In genomic region chr2:168244318-168244717, GRCh38 we compare ENCODE assay signal across 9 cellular contexts. TPM values are rescaled to one million over a fixed set of nuclear protein-coding genes. Genes with fewer than 3 reads are reported as not detected.
DNase-seq lines count a peak whose midpoint lies in the region; ATAC-seq and TF ChIP-seq lines count a peak whose summit lies in the region.
"Had no signal": no experiment of that assay in that cellular context is flagged by ENCODE, and none has a peak within 500 bp of the region (broad histone marks: within the 10 kb centered on the region; RNA-seq: fewer than 3 reads in every experiment).

No MANE protein-coding gene starts in this region.

- peaks cover 55% of the 10 kb centered on the region for H3K36me3 Mint-ChIP-seq in Calu3 (ENCODE audit: insufficient read depth, unreplicated experiment)
- H3K36me3 Mint-ChIP-seq in activated CD8-positive, alpha-beta T cell treated with anti-CD3 and anti-CD28 coated beads, Interleukin-2, amount 10 ng/mL, durations not matched to agents 7 days and 5 days (ENCODE audit: low read depth): peaks cover 12% of the 10 kb centered on the region

- TF ChIP-seq CTCF in Calu3 (IDR thresholded peaks at IDR 0.05; ENCODE audit: unreplicated experiment): no peak

- H3K27ac Mint-ChIP-seq in Calu3 (ENCODE audit: unreplicated experiment): peak overlapping the region; percentile 88
- peak overlapping the region; percentile 48 for H3K27ac Mint-ChIP-seq in activated CD8-positive, alpha-beta T cell treated with anti-CD3 and anti-CD28 coated beads, Interleukin-2, amount 10 ng/mL, durations not matched to agents 7 days and 5 days
- peak overlapping the region in 1 of 2 donors; percentile 86 for H3K27ac Mint-ChIP-seq in stimulated activated naive CD8-positive, alpha-beta T cell treated with anti-CD3 and anti-CD28 coated beads, Interleukin-15, amount 100 ng/mL, for 72 hours

- H3K4me1 Mint-ChIP-seq in Calu3 (ENCODE audit: low read depth, unreplicated experiment): peaks cover 18% of the 10 kb centered on the region
- peaks cover 37% of the 10 kb centered on the region for H3K4me1 Mint-ChIP-seq in activated CD8-positive, alpha-beta T cell treated with anti-CD3 and anti-CD28 coated beads, Interleukin-2, amount 10 ng/mL, durations not matched to agents 7 days and 5 days (ENCODE audit: low read depth)
- H3K4me1 Mint-ChIP-seq in stimulated activated naive CD8-positive, alpha-beta T cell treated with anti-CD3 and anti-CD28 coated beads, Interleukin-15, amount 100 ng/mL, for 72 hours: peaks cover 38% of the 10 kb centered on the region

- DNase-seq in Calu3: peak; percentile 52
- DNase-seq in NCI-H2107 treated with DMSO at 0.1 percent for 48 hours (lab: John Stamatoyannopoulos, UW; ENCODE audit: unreplicated experiment): peak; percentile 82
- peak; percentile 64 for DNase-seq in activated CD8-positive, alpha-beta T cell treated with anti-CD3 and anti-CD28 coated beads, Interleukin-2, amount 10 ng/mL, durations not matched to agents 7 days and 5 days
- DNase-seq in iris pigment epithelial cell (ENCODE audit: low read depth): peak; percentile 44
- peak; percentile 27 to 57 for DNase-seq in stimulated activated naive CD8-positive, alpha-beta T cell treated with anti-CD3 and anti-CD28 coated beads, Interleukin-15, amount 100 ng/mL, for 72 hours

- H3K4me3 Mint-ChIP-seq in Calu3 (ENCODE audit: low read depth, unreplicated experiment): no peak overlapping the region
- peak overlapping the region; percentile 18 for H3K4me3 Mint-ChIP-seq in activated CD8-positive, alpha-beta T cell treated with anti-CD3 and anti-CD28 coated beads, Interleukin-2, amount 10 ng/mL, durations not matched to agents 7 days and 5 days
- peak overlapping the region; percentile 75 to 85 for H3K4me3 Mint-ChIP-seq in stimulated activated naive CD8-positive, alpha-beta T cell treated with anti-CD3 and anti-CD28 coated beads, Interleukin-15, amount 100 ng/mL, for 72 hours

- POLR2A ChIA-PET in activated CD8-positive, alpha-beta T cell treated with anti-CD3 and anti-CD28 coated beads, Interleukin-2, amount 10 ng/mL, durations not matched to agents 7 days and 5 days (lab: Charles Lee): no interaction called here

- CTCF ChIA-PET in Calu3 (lab: Charles Lee): interaction anchor here (0.7 kb wide), 1 partner anchor 88 kb away, joined by 3 read pairs; no protein-coding TSS in a partner anchor
- CTCF ChIA-PET in activated CD8-positive, alpha-beta T cell treated with anti-CD3 and anti-CD28 coated beads, Interleukin-2, amount 10 ng/mL, durations not matched to agents 7 days and 5 days (lab: Charles Lee): interaction anchor here (1.0 kb wide), 1 partner anchor 32 kb away, joined by 5 read pairs; no protein-coding TSS in a partner anchor

- no peaks in the 10 kb centered on the region for H3K9me3 Mint-ChIP-seq in Calu3 (ENCODE audit: low read depth, unreplicated experiment)
- H3K9me3 Mint-ChIP-seq in activated CD8-positive, alpha-beta T cell treated with anti-CD3 and anti-CD28 coated beads, Interleukin-2, amount 10 ng/mL, durations not matched to agents 7 days and 5 days (ENCODE audit: insufficient read depth): no peaks in the 10 kb centered on the region
- no peaks in the 10 kb centered on the region for H3K9me3 Mint-ChIP-seq in stimulated activated naive CD8-positive, alpha-beta T cell treated with anti-CD3 and anti-CD28 coated beads, Interleukin-15, amount 100 ng/mL, for 72 hours

- no peak for ATAC-seq in activated CD8-positive, alpha-beta T cell treated with anti-CD3 and anti-CD28 coated beads, Interleukin-2, amount 10 ng/mL, durations not matched to agents 7 days and 5 days
- peak; percentile 44 for ATAC-seq in stimulated activated naive CD8-positive, alpha-beta T cell treated with anti-CD3 and anti-CD28 coated beads, Interleukin-15, amount 100 ng/mL, for 72 hours
- ATAC-seq in HG03280 (IDR thresholded peaks at IDR 0.05; ENCODE audit: unreplicated experiment) (no peak), HG03521 (IDR thresholded peaks at IDR 0.05; ENCODE audit: unreplicated experiment) (no peak), GM19035 (IDR thresholded peaks at IDR 0.05; ENCODE audit: unreplicated experiment) (no peak)
- ATAC-seq: GM12878 had no signal

- H3K27me3 Mint-ChIP-seq in Calu3 (ENCODE audit: unreplicated experiment): no peaks in the 10 kb centered on the region
- H3K27me3 Mint-ChIP-seq in activated CD8-positive, alpha-beta T cell treated with anti-CD3 and anti-CD28 coated beads, Interleukin-2, amount 10 ng/mL, durations not matched to agents 7 days and 5 days (ENCODE audit: low read depth): no peaks in the 10 kb centered on the region
- no peaks in the 10 kb centered on the region for H3K27me3 Mint-ChIP-seq in stimulated activated naive CD8-positive, alpha-beta T cell treated with anti-CD3 and anti-CD28 coated beads, Interleukin-15, amount 100 ng/mL, for 72 hours

- BruUV-seq in Calu3 (replicated peaks; lab: Mats Ljungman, UMichigan): TSS peak; percentile 21

- intact Hi-C loops in Calu3 (cut with micrococcal nuclease; ENCODE audit: unreplicated experiment): loop anchor here (2.0 kb wide), 1 partner anchor 24 kb away; no protein-coding TSS in a partner anchor

RNA-seq across cellular contexts. Expression of gene STK39, which starts 3.1 kb away (rescaled TPM):
- 100 and 110 TPM in 2 replicates for total RNA-seq in Calu3 (2022)
- 10 to 100 TPM; 33.4 to 34.8 TPM for total RNA-seq in activated CD8-positive, alpha-beta T cell treated with anti-CD3 and anti-CD28 coated beads, Interleukin-2, amount 10 ng/mL, durations not matched to agents 7 days and 5 days
